21 cellular contexts compared by ENCODE assay signal in the genomic region with DNA sequence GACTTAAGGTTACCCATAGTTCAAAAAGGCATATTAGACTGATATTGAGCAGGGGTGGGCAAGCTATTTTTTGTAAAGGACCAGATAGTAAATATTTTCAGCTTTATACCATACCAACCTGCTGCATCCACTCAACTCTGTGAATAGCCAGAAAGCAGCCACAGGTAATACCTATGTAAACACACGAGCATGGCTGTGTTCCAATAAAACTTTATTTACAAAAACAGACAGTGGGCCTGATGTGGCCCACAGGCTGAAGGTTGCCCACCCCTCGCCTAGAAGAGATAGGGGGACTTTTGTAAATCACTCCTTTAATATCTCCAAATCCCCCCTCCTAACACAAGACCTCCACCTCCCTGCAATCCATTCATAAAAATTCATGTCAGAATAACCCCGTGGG.
"Had no signal": no experiment of that assay in that cellular context is flagged by ENCODE, and none has a peak within 500 bp of the region (broad histone marks: within the 10 kb centered on the region; RNA-seq: fewer than 3 reads in every experiment).

No MANE protein-coding gene starts in this region.

- H3K27me3 ChIP-seq: colonic mucosa, dorsolateral prefrontal cortex had no signal

- H3K27ac Mint-ChIP-seq: activated CD4-positive, alpha-beta memory T cell treated with anti-CD3 and anti-CD28 coated beads for 36 hours; activated CD4-positive, alpha-beta T cell treated with anti-CD3 and anti-CD28 coated beads for 36 hours; activated naive CD8-positive, alpha-beta T cell treated with anti-CD3 and anti-CD28 coated beads for 36 hours; effector memory CD8-positive, alpha-beta T cell; immature natural killer cell; stimulated activated naive B cell treated with anti-CD40 and anti-IgM and Interleukin-4, amounts not matched to agents 10 μg/mL and 1 μg/mL and 100 μg/mL, for 72 hours had no signal

- H3K4me1 ChIP-seq: colonic mucosa had no signal

- FAIRE-seq: astrocyte had no signal

- H3K9me3 ChIP-seq: colonic mucosa, mucosa of descending colon, thoracic aorta had no signal

- H3K36me3 Mint-ChIP-seq: activated CD4-positive, alpha-beta memory T cell treated with anti-CD3 and anti-CD28 coated beads for 36 hours; activated naive CD8-positive, alpha-beta T cell treated with anti-CD3 and anti-CD28 coated beads for 36 hours; immature natural killer cell; stimulated activated naive B cell treated with anti-CD40 and anti-IgM and Interleukin-4, amounts not matched to agents 10 μg/mL and 1 μg/mL and 100 μg/mL, for 72 hours had no signal

- H3K9me3 Mint-ChIP-seq: activated CD4-positive, alpha-beta memory T cell treated with anti-CD3 and anti-CD28 coated beads for 36 hours; activated naive CD8-positive, alpha-beta T cell treated with anti-CD3 and anti-CD28 coated beads for 36 hours; central memory CD8-positive, alpha-beta T cell; effector memory CD8-positive, alpha-beta T cell; immature natural killer cell; stimulated activated naive B cell treated with anti-CD40 and anti-IgM and Interleukin-4, amounts not matched to agents 10 μg/mL and 1 μg/mL and 100 μg/mL, for 72 hours had no signal

- H3K4me3 ChIP-seq: colonic mucosa, mucosa of descending colon, smooth muscle cell, thoracic aorta had no signal

- H3K27me3 Mint-ChIP-seq: activated naive CD8-positive, alpha-beta T cell treated with anti-CD3 and anti-CD28 coated beads for 36 hours had no signal

- H3K4me3 Mint-ChIP-seq: activated CD4-positive, alpha-beta memory T cell treated with anti-CD3 and anti-CD28 coated beads for 36 hours; activated CD4-positive, alpha-beta T cell treated with anti-CD3 and anti-CD28 coated beads for 36 hours; activated naive CD8-positive, alpha-beta T cell treated with anti-CD3 and anti-CD28 coated beads for 36 hours; central memory CD8-positive, alpha-beta T cell; effector memory CD8-positive, alpha-beta T cell; immature natural killer cell; stimulated activated naive B cell treated with anti-CD40 and anti-IgM and Interleukin-4, amounts not matched to agents 10 μg/mL and 1 μg/mL and 100 μg/mL, for 72 hours had no signal

- DNase-seq: activated CD4-positive, alpha-beta memory T cell treated with anti-CD3 and anti-CD28 coated beads for 36 hours; activated CD4-positive, alpha-beta T cell treated with anti-CD3 and anti-CD28 coated beads for 36 hours; activated naive CD4-positive, alpha-beta T cell treated with Interleukin-2 at 50 U/mL for 16 hours; activated naive CD8-positive, alpha-beta T cell treated with anti-CD3 and anti-CD28 coated beads for 36 hours; activated T-cell treated with anti-CD3 and anti-CD28 coated beads, Interleukin-2, amount 50 U/mL, for 48 hours; colonic mucosa; dorsolateral prefrontal cortex; effector memory CD8-positive, alpha-beta T cell; immature natural killer cell; left ventricle myocardium superior; mesenchymal stem cell; mucosa of descending colon; stimulated activated CD4-positive, alpha-beta T cell treated with anti-CD3 and anti-CD28 coated beads, Interleukin-2, amount 100 ng/mL, for 48 hours; stimulated activated CD8-positive, alpha-beta memory T cell treated with anti-CD3 and anti-CD28 coated beads, Interleukin-4, amount 100 ng/mL, for 48 hours; stimulated activated naive B cell treated with anti-CD40 and anti-IgM and Interleukin-4, amounts not matched to agents 10 μg/mL and 1 μg/mL and 100 μg/mL, for 72 hours; T-helper 9 cell had no signal

- H3K36me3 ChIP-seq: thoracic aorta had no signal

- H3K27ac ChIP-seq: colonic mucosa, epithelial cell of prostate, thoracic aorta had no signal

- ATAC-seq: activated CD4-positive, alpha-beta T cell treated with anti-CD3 and anti-CD28 coated beads for 36 hours; effector memory CD8-positive, alpha-beta T cell; left ventricle myocardium superior; mucosa of descending colon; stimulated activated naive B cell treated with anti-CD40 and anti-IgM and Interleukin-4, amounts not matched to agents 10 μg/mL and 1 μg/mL and 100 μg/mL, for 72 hours had no signal
